ENCODE assay signal across 8 cellular contexts in the genomic region with DNA sequence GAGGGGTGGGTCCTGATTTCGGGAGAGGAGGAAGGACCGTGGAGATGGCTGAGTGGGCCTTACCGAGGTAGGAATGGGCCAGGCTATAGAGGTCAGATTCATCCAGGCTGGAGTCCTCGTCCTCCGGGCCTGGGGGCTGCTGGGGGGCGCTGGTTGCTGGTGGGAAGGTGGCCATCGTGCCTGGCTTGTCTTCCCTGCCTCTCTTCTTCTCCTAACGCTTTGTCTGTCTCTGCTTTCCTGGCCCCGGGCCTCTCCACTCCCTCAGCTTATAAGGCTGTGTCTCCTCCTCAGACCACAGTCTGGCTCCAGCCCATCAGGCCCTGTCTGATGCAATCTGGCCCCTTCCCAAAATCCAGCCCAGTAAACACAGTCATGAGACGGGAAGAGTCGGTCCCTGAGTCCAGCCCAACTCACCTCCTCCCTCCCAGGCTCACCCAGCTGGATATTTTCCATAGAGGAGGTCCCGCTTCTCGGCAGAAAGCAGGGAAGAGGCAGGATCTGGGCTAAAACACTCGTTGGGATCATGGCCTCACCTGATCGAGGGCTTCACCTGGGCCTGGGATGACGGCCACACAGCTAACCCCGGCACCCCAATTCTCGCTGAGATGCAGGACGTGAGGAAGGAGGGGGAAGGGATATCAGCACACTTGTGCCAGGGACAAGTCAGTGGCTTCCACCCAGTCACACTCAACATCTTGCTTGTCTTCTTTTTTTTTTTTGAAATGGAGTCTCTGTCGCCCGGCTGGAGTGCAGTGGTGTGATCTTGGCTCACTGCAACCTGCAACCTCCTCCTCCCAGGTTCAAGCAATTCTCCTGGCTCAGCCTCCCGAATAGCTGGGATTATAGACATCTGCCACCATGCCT. TPM values are rescaled to one million over a fixed set of nuclear protein-coding genes. Genes with fewer than 3 reads are reported as not detected.
DNase-seq lines count a peak whose midpoint lies in the region; ATAC-seq, FAIRE-seq and TF ChIP-seq lines count a peak whose summit lies in the region.

Gene NUPR1, minus strand, starts transcription at position 242 of the 864 bp plus-strand sequence. Its CDS starts 67 bp downstream, at position 175.

- peaks cover 33% of the 10 kb centered on the region for H3K4me1 ChIP-seq in vagina

- H3K4me3 Mint-ChIP-seq in stimulated activated naive B cell treated with anti-CD40 and anti-IgM and Interleukin-4, amounts not matched to agents 10 μg/mL and 1 μg/mL and 100 μg/mL, for 72 hours = no peak within 1 kb of the TSS

- CTCF ChIA-PET in AG04450 (lab: Charles Lee) = no interaction called here

- H3K4me1 Mint-ChIP-seq in stimulated activated naive B cell treated with anti-CD40 and anti-IgM and Interleukin-4, amounts not matched to agents 10 μg/mL and 1 μg/mL and 100 μg/mL, for 72 hours = peaks cover 6 to 12% of the 10 kb centered on the region in 2 donors

- H3K27me3 Mint-ChIP-seq in stimulated activated naive B cell treated with anti-CD40 and anti-IgM and Interleukin-4, amounts not matched to agents 10 μg/mL and 1 μg/mL and 100 μg/mL, for 72 hours = peaks cover 13 to 19% of the 10 kb centered on the region in 2 donors

- no peak within 1 kb of the TSS for H3K27ac Mint-ChIP-seq in stimulated activated naive B cell treated with anti-CD40 and anti-IgM and Interleukin-4, amounts not matched to agents 10 μg/mL and 1 μg/mL and 100 μg/mL, for 72 hours

- H3K4me3 ChIP-seq in AG04450 (ENCODE audit: low read depth, low read length) = peak within 1 kb of the TSS; percentile 83
- H3K4me3 ChIP-seq in vagina = peak within 1 kb of the TSS; percentile 57 to 59

- no peaks in the 10 kb centered on the region for H3K36me3 Mint-ChIP-seq in stimulated activated naive B cell treated with anti-CD40 and anti-IgM and Interleukin-4, amounts not matched to agents 10 μg/mL and 1 μg/mL and 100 μg/mL, for 72 hours

- DNase-seq in AG04450 (ENCODE audit: low read depth, low spot score) = peak; percentile 97
- DNase-seq in NCI-H226 = peak; percentile 97
- DNase-seq in mucosa of gallbladder (ENCODE audit: low spot score) = peak; percentile 90
- peak in 1 of 2 donors; percentile 99 for DNase-seq in vagina (ENCODE audit: extremely low spot score in 2 of 2)
- DNase-seq in stimulated activated naive B cell treated with anti-CD40 and anti-IgM and Interleukin-4, amounts not matched to agents 10 μg/mL and 1 μg/mL and 100 μg/mL, for 72 hours = no peak
- no peak for DNase-seq in HT-29 (ENCODE audit: low spot score)
- no peak for DNase-seq in NCI-H82 treated with DMSO at 0.1 percent for 48 hours (lab: John Stamatoyannopoulos, UW; ENCODE audit: unreplicated experiment)

- peak in 1 of 2 donors; percentile 82 for TF ChIP-seq POLR2A in vagina (IDR thresholded peaks at IDR 0.05)

- H3K36me3 ChIP-seq in vagina = peaks cover 0 to 4% of the 10 kb centered on the region in 2 donors

- no peaks in the 10 kb centered on the region for H3K27me3 ChIP-seq in AG04450 (ENCODE audit: control insufficient read depth, insufficient read depth, low read length)
- H3K27me3 ChIP-seq in vagina = no peaks in the 10 kb centered on the region

- intact Hi-C loops in vagina (cut with DNase I) = loop anchor here (5.0 kb wide), 1 partner anchor 47 kb away; the partner anchor contains the start of genes APOBR and CLN3

- POLR2A ChIA-PET in AG04450 (lab: Yijun Ruan, JAX) = interaction anchor here (0.8 to 1.2 kb wide), 2 partner anchors 9 to 33 kb away, joined by 3 to 4 read pairs; no protein-coding TSS in a partner anchor

- peak; percentile 71 for FAIRE-seq in endometrium (lab: Jason Lieb, UNC)

- H3K9me3 Mint-ChIP-seq in stimulated activated naive B cell treated with anti-CD40 and anti-IgM and Interleukin-4, amounts not matched to agents 10 μg/mL and 1 μg/mL and 100 μg/mL, for 72 hours = no peaks in the 10 kb centered on the region

- H3K9me3 ChIP-seq in AG04450 (ENCODE audit: control insufficient read depth, insufficient read depth, low read length) = peaks cover 12% of the 10 kb centered on the region
- no peaks in the 10 kb centered on the region for H3K9me3 ChIP-seq in vagina

- no peak for ATAC-seq in stimulated activated naive B cell treated with anti-CD40 and anti-IgM and Interleukin-4, amounts not matched to agents 10 μg/mL and 1 μg/mL and 100 μg/mL, for 72 hours (replicated peaks)

- TF ChIP-seq CTCF in AG04450 (IDR thresholded peaks at IDR 0.05; ENCODE audit: low read depth, low read length) = no peak
- no peak for TF ChIP-seq CTCF in vagina (IDR thresholded peaks at IDR 0.05)

- peak within 1 kb of the TSS; percentile 96 for H3K27ac ChIP-seq in AG04450 (ENCODE audit: low read depth, low read length)
- H3K27ac ChIP-seq in vagina = peak within 1 kb of the TSS; percentile 92

RNA-seq across cellular contexts. Expression of gene NUPR1, which starts in this region (rescaled TPM):
- 90.8 and 108 TPM in 2 replicates for polyA plus RNA-seq in AG04450 (2011; rRNA removed)
- 16.5 and 22.4 TPM in 2 replicates for polyA minus RNA-seq in AG04450 (2011; rRNA and poly(A)+ RNA removed)
- 44.9 TPM for total RNA-seq in mucosa of gallbladder
- 62.1 TPM for total RNA-seq in vagina
- 0.34 and 0.56 TPM in 2 replicates for total RNA-seq in HT-29 (2014; rRNA removed; shearing (Covaris generic))

Comparison
In these comparisons a context has a peak if more than half of its experiments do, and no peak if none do; other contexts are left out.
1. RNA of gene NUPR1 (total RNA-seq): 62.1 TPM in vagina (single experiment) and 44.9 TPM in mucosa of gallbladder (single experiment); 0.34 to 0.56 TPM in HT-29; every median in the first group is over 10 times any median in the second.
2. DNase-seq: peak in AG04450 (single experiment), NCI-H226 (single experiment) and mucosa of gallbladder (single experiment); none in stimulated activated naive B cell treated with anti-CD40 and anti-IgM and Interleukin-4, amounts not matched to agents 10 μg/mL and 1 μg/mL and 100 μg/mL, for 72 hours (single experiment), HT-29 (single experiment) and NCI-H82 treated with DMSO at 0.1 percent for 48 hours (single experiment).